20 cellular contexts compared by ENCODE assay signal in genomic region chr2:856041-856440, GRCh38.
A peak's percentile ranks its signal among the peaks of the same experiment; 100 is the strongest.
DNase-seq lines count a peak whose midpoint lies in the region; ATAC-seq and TF ChIP-seq lines count a peak whose summit lies in the region.
"Had no signal": no experiment of that assay in that cellular context is flagged by ENCODE, and none has a peak within 500 bp of the region (broad histone marks: within the 10 kb centered on the region; RNA-seq: fewer than 3 reads in every experiment).

No MANE protein-coding gene starts in this region.

- ATAC-seq in activated T-helper 17 cell treated with anti-CD3 and anti-CD28 coated beads, Interleukin-2, amount 50 U/mL, for 72 hours (replicated peaks): no peak
- ATAC-seq in natural killer cell (no peak), GM21447 (IDR thresholded peaks at IDR 0.05; ENCODE audit: unreplicated experiment) (no peak)

- no peaks in the 10 kb centered on the region for H3K36me3 Mint-ChIP-seq in activated T-helper 17 cell treated with anti-CD3 and anti-CD28 coated beads, Interleukin-2, amount 50 U/mL, for 72 hours (ENCODE audit: low read depth)
- no peaks in the 10 kb centered on the region for H3K36me3 Mint-ChIP-seq in natural killer cell
- no peaks in the 10 kb centered on the region for H3K36me3 Mint-ChIP-seq in CD4-positive, alpha-beta memory T cell
- H3K36me3 Mint-ChIP-seq: CD4-positive, CD25-positive, alpha-beta regulatory T cell; CD8-positive, alpha-beta memory T cell had no signal

- no peak overlapping the region for H3K27ac ChIP-seq in smooth muscle cell (ENCODE audit: low read depth)
- no peak overlapping the region for H3K27ac ChIP-seq in CD4-positive, alpha-beta memory T cell (ENCODE audit: low read depth, low read length)
- H3K27ac ChIP-seq: BLaER1, C4-2B, GM23248 had no signal

- no peaks in the 10 kb centered on the region for H3K9me3 ChIP-seq in Loucy (ENCODE audit: insufficient read depth, low read depth, low read length)
- H3K9me3 ChIP-seq in smooth muscle cell (replicated peaks; ENCODE audit: low read depth): no peaks in the 10 kb centered on the region
- no peaks in the 10 kb centered on the region for H3K9me3 ChIP-seq in CD4-positive, alpha-beta memory T cell (ENCODE audit: control insufficient read depth in 1 of 2, low read length in 2 of 2)

- H4K20me1 ChIP-seq in Loucy (ENCODE audit: insufficient read depth, low read length, poor library complexity, severe bottlenecking) (no peaks in the 10 kb centered on the region), smooth muscle cell (ENCODE audit: low read depth) (no peaks in the 10 kb centered on the region)
- H4K20me1 ChIP-seq: BLaER1 had no signal

- no peaks in the 10 kb centered on the region for H3K79me2 ChIP-seq in Loucy (ENCODE audit: insufficient read depth, low read length)
- H3K79me2 ChIP-seq in smooth muscle cell (ENCODE audit: low read depth): no peaks in the 10 kb centered on the region

- peak overlapping the region; percentile 82 for H3K27ac Mint-ChIP-seq in activated T-helper 17 cell treated with anti-CD3 and anti-CD28 coated beads, Interleukin-2, amount 50 U/mL, for 72 hours
- peak overlapping the region in 1 of 2 donors; percentile 35 for H3K27ac Mint-ChIP-seq in natural killer cell
- H3K27ac Mint-ChIP-seq in CD4-positive, alpha-beta memory T cell: peak overlapping the region in 3 of 7 donors; percentile 11 to 91 (median 52)
- H3K27ac Mint-ChIP-seq: B cell; CD4-positive, CD25-positive, alpha-beta regulatory T cell had no signal

- POLR2A ChIA-PET in CD4-positive, alpha-beta memory T cell (lab: Charles Lee; ENCODE audit: partially characterized antibody): no interaction called here

- WGBS in smooth muscle cell (ENCODE audit: low lambda C conversion rate): 81% methylated on average over 2 of the region's 2 CpGs

- H3F3A ChIP-seq in Loucy (ENCODE audit: low read depth) (no peaks in the 10 kb centered on the region; the same call in 1 of the 2 replicates), smooth muscle cell (ENCODE audit: low read depth) (no peaks in the 10 kb centered on the region)

- no peaks in the 10 kb centered on the region for H3K27me3 Mint-ChIP-seq in activated T-helper 17 cell treated with anti-CD3 and anti-CD28 coated beads, Interleukin-2, amount 50 U/mL, for 72 hours
- H3K27me3 Mint-ChIP-seq in natural killer cell (ENCODE audit: low read depth in 2 of 2): no peaks in the 10 kb centered on the region
- no peaks in the 10 kb centered on the region for H3K27me3 Mint-ChIP-seq in CD4-positive, alpha-beta memory T cell
- H3K27me3 Mint-ChIP-seq: B cell; CD4-positive, CD25-positive, alpha-beta regulatory T cell; CD8-positive, alpha-beta memory T cell had no signal

- H3K4me3 ChIP-seq in Loucy (ENCODE audit: low read length, poor library complexity, severe bottlenecking) (peak overlapping the region; percentile 77), smooth muscle cell (no peak overlapping the region)
- no peak overlapping the region for H3K4me3 ChIP-seq in CD4-positive, alpha-beta memory T cell (ENCODE audit: low read length in 2 of 2)
- H3K4me3 ChIP-seq: BLaER1, GM23248 had no signal

- H3K9me3 Mint-ChIP-seq in activated T-helper 17 cell treated with anti-CD3 and anti-CD28 coated beads, Interleukin-2, amount 50 U/mL, for 72 hours: peaks cover 12% of the 10 kb centered on the region
- H3K9me3 Mint-ChIP-seq in natural killer cell: peaks cover 3 to 19% of the 10 kb centered on the region in 2 donors
- H3K9me3 Mint-ChIP-seq in CD4-positive, alpha-beta memory T cell: peaks cover 0 to 21% (median 3%) of the 10 kb centered on the region in 8 donors

- no peak for DNase-seq in natural killer cell
- DNase-seq in smooth muscle cell (lab: John Stamatoyannopoulos, UW; ENCODE audit: unreplicated experiment): no peak
- no peak for DNase-seq in NCI-H510A (lab: John Stamatoyannopoulos, UW)
- DNase-seq in SW480 (ENCODE audit: low spot score): no peak
- DNase-seq in CD4-positive, alpha-beta memory T cell: no peak
- DNase-seq: CD4-positive, CD25-positive, alpha-beta regulatory T cell; CD8-positive, alpha-beta memory T cell; DMS 273 treated with DMSO at 0.1 percent for 48 hours; DMS53; DMS79 treated with DMSO at 0.1 percent for 48 hours; GF-D8; GM23248; H7; HCEC 1CT had no signal

- no peaks in the 10 kb centered on the region for H3K9me2 ChIP-seq in Loucy (replicated peaks; ENCODE audit: low read depth, low read length)

- no peaks in the 10 kb centered on the region for H3K27me3 ChIP-seq in Loucy (ENCODE audit: insufficient read depth, low read length, poor library complexity, severe bottlenecking)
- H3K27me3 ChIP-seq in smooth muscle cell (ENCODE audit: low read depth): no peaks in the 10 kb centered on the region
- no peaks in the 10 kb centered on the region for H3K27me3 ChIP-seq in CD4-positive, alpha-beta memory T cell (ENCODE audit: insufficient read depth, low read length)
- H3K27me3 ChIP-seq: BLaER1 had no signal

- H3K9ac ChIP-seq in Loucy (ENCODE audit: low read depth, low read length, poor library complexity, severe bottlenecking) (no peak overlapping the region), smooth muscle cell (ENCODE audit: low read depth) (no peak overlapping the region)
- H3K9ac ChIP-seq: BLaER1, GM23248 had no signal

- peaks cover 35% of the 10 kb centered on the region for H3K4me1 ChIP-seq in Loucy (ENCODE audit: insufficient read depth, low read length, poor library complexity, severe bottlenecking)
- peaks cover 22% of the 10 kb centered on the region for H3K4me1 ChIP-seq in smooth muscle cell (ENCODE audit: low read depth)
- peaks cover 17% of the 10 kb centered on the region for H3K4me1 ChIP-seq in CD4-positive, alpha-beta memory T cell (ENCODE audit: insufficient read depth, low read length)

- H3K36me3 ChIP-seq in Loucy (ENCODE audit: insufficient read depth, low read length): no peaks in the 10 kb centered on the region
- H3K36me3 ChIP-seq in smooth muscle cell (ENCODE audit: low read depth): no peaks in the 10 kb centered on the region
- no peaks in the 10 kb centered on the region for H3K36me3 ChIP-seq in CD4-positive, alpha-beta memory T cell (ENCODE audit: insufficient read depth, low read length)
- H3K36me3 ChIP-seq: BLaER1 had no signal

- H3K4me2 ChIP-seq in Loucy (ENCODE audit: low read depth, low read length, poor library complexity, severe bottlenecking) (peak overlapping the region; percentile 83), smooth muscle cell (peak overlapping the region; percentile 46)

- H2AFZ ChIP-seq in Loucy (ENCODE audit: low read length) (no peak overlapping the region), smooth muscle cell (ENCODE audit: low read depth) (no peak overlapping the region)
- H2AFZ ChIP-seq: GM23248 had no signal

- peaks cover 10% of the 10 kb centered on the region for H3K4me1 Mint-ChIP-seq in activated T-helper 17 cell treated with anti-CD3 and anti-CD28 coated beads, Interleukin-2, amount 50 U/mL, for 72 hours
- H3K4me1 Mint-ChIP-seq in natural killer cell: peaks cover 24 to 33% of the 10 kb centered on the region in 2 donors
- H3K4me1 Mint-ChIP-seq in CD4-positive, alpha-beta memory T cell: peaks cover 8 to 31% (median 21%) of the 10 kb centered on the region in 4 donors

- TF ChIP-seq CTCF in Loucy (conservative IDR thresholded peaks at IDR 0.05; ENCODE audit: low read length): no peak
- no peak for TF ChIP-seq CTCF in natural killer cell (IDR thresholded peaks at IDR 0.05)
- no peak for TF ChIP-seq CTCF in smooth muscle cell (IDR thresholded peaks at IDR 0.05; ENCODE audit: borderline replicate concordance, insufficient read depth, poor library complexity, severe bottlenecking)

- H3K4me3 Mint-ChIP-seq in activated T-helper 17 cell treated with anti-CD3 and anti-CD28 coated beads, Interleukin-2, amount 50 U/mL, for 72 hours: no peak overlapping the region
- peak overlapping the region; percentile 77 for H3K4me3 Mint-ChIP-seq in natural killer cell
- peak overlapping the region in 2 of 8 donors; percentile 1 to 68 for H3K4me3 Mint-ChIP-seq in CD4-positive, alpha-beta memory T cell
- H3K4me3 Mint-ChIP-seq: B cell had no signal

- intact Hi-C loops in natural killer cell (cut with micrococcal nuclease): no loop called here
- intact Hi-C loops in CD4-positive, alpha-beta memory T cell (cut with micrococcal nuclease): no loop called here

- CTCF ChIA-PET in CD4-positive, alpha-beta memory T cell (lab: Charles Lee; ENCODE audit: partially characterized antibody): interaction anchor here (1.1 to 2.7 kb wide), 3 partner anchors 9 to 695 kb away, joined by 3 to 14 read pairs (median 5); no protein-coding TSS in a partner anchor
